ENCODE assay signal across 28 cellular contexts in the genomic region with DNA sequence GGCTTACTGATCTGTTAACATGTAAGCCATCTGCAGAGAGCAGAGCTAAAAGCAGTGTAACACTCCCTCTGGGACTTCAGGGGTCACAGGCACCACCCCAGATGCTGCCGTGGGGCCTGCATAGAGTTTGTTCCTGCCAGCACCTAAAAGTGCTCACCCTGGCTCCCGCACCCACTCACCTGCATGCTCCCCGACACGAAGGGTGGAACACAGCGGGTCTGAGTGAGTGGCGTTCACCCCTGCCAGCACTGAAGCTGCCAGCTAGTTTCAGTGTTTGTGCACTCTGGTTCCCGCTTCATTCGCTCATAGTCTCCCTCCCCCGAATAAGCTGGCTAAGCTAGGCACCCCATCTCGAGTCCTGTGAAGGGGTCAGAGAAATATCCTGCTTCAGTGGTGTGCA.
"Had no signal": no experiment of that assay in that cellular context is flagged by ENCODE, and none has a peak within 500 bp of the region (broad histone marks: within the 10 kb centered on the region; RNA-seq: fewer than 3 reads in every experiment).

No MANE protein-coding gene starts in this region.

- H3K36me3 ChIP-seq: esophagus squamous epithelium, ovary, thyroid gland, upper lobe of left lung had no signal

- H3K27me3 Mint-ChIP-seq: activated naive CD8-positive, alpha-beta T cell; naive B cell; progenitor cell of endocrine pancreas; stimulated activated naive CD8-positive, alpha-beta T cell treated with anti-CD3 and anti-CD28 coated beads, Interleukin-15, amount 100 ng/mL, for 72 hours had no signal

- H3K27me3 ChIP-seq: esophagus squamous epithelium, ovary, thyroid gland, upper lobe of left lung had no signal

- H3K4me1 Mint-ChIP-seq: mesothelial cell of epicardium; naive B cell; stimulated activated naive CD8-positive, alpha-beta T cell treated with anti-CD3 and anti-CD28 coated beads, Interleukin-15, amount 100 ng/mL, for 72 hours had no signal

- ATAC-seq: sciatic nerve; stimulated activated naive CD8-positive, alpha-beta T cell treated with anti-CD3 and anti-CD28 coated beads, Interleukin-15, amount 100 ng/mL, for 72 hours had no signal

- DNase-seq: activated CD4-positive, alpha-beta T cell treated with anti-CD3 and anti-CD28 coated beads for 4 hours; activated CD4-positive, alpha-beta T cell treated with anti-CD3 and anti-CD28 coated beads, Interleukin-2, amount 50 U/mL, for 4 hours; activated CD8-positive, alpha-beta memory T cell treated with anti-CD3 and anti-CD28 coated beads for 24 hours; activated effector memory CD4-positive, alpha-beta T cell treated with Interleukin-2 at 50 U/mL for 16 hours; activated naive CD4-positive, alpha-beta T cell treated with Interleukin-2 at 50 U/mL for 16 hours; anterior cingulate cortex; dermis blood vessel endothelial cell; effector CD8-positive, alpha-beta T cell; esophagus squamous epithelium; foreskin melanocyte; naive B cell; ovary; stimulated activated CD4-positive, alpha-beta T cell treated with anti-CD3 and anti-CD28 coated beads, Interleukin-12 subunit alpha, Interleukin-12 subunit beta, amount 100 ng/mL, for 4 hours; stimulated activated CD4-positive, alpha-beta T cell treated with anti-CD3 and anti-CD28 coated beads, Interleukin-4, amount 100 ng/mL, for 1 hour; stimulated activated naive CD8-positive, alpha-beta T cell treated with anti-CD3 and anti-CD28 coated beads, Interleukin-15, amount 100 ng/mL, for 72 hours; substantia nigra; thyroid gland had no signal

- H3K4me1 ChIP-seq: esophagus squamous epithelium, thyroid gland, upper lobe of left lung had no signal

- H3K4me3 ChIP-seq: esophagus squamous epithelium, ovary, skin epidermis, thyroid gland, upper lobe of left lung had no signal

- H3K9me3 Mint-ChIP-seq: stimulated activated naive CD8-positive, alpha-beta T cell treated with anti-CD3 and anti-CD28 coated beads, Interleukin-15, amount 100 ng/mL, for 72 hours had no signal

- H3K36me3 Mint-ChIP-seq: activated naive CD8-positive, alpha-beta T cell; mesothelial cell of epicardium; naive B cell had no signal

- FAIRE-seq: bronchial epithelial cell, endometrium, islet of Langerhans had no signal

- H3K27ac Mint-ChIP-seq: activated naive CD8-positive, alpha-beta T cell; mesothelial cell of epicardium; naive B cell; progenitor cell of endocrine pancreas; stimulated activated naive CD8-positive, alpha-beta T cell treated with anti-CD3 and anti-CD28 coated beads, Interleukin-15, amount 100 ng/mL, for 72 hours had no signal

- H3K9me3 ChIP-seq: ovary, thyroid gland, upper lobe of left lung had no signal

- H3K27ac ChIP-seq: epithelial cell of prostate, esophagus squamous epithelium, ovary, skin epidermis, thyroid gland, upper lobe of left lung, VCaP had no signal

- H3K4me3 Mint-ChIP-seq: activated naive CD8-positive, alpha-beta T cell; mesothelial cell of epicardium; stimulated activated naive CD8-positive, alpha-beta T cell treated with anti-CD3 and anti-CD28 coated beads, Interleukin-15, amount 100 ng/mL, for 72 hours had no signal
